Comparison of ENCODE assay signal across 13 cellular contexts in genomic region chr3:27213450-27213849, GRCh38.
DNase-seq lines count a peak whose midpoint lies in the region; ATAC-seq and TF ChIP-seq lines count a peak whose summit lies in the region.
"Had no signal": no experiment of that assay in that cellular context is flagged by ENCODE, and none has a peak within 500 bp of the region (broad histone marks: within the 10 kb centered on the region; RNA-seq: fewer than 3 reads in every experiment).

No MANE protein-coding gene starts in this region.

- no peaks in the 10 kb centered on the region for H3K27me3 ChIP-seq in H7 (ENCODE audit: control insufficient read depth, insufficient read depth, low read length)
- no peaks in the 10 kb centered on the region; the same call in 1 of the 2 replicates for H3K27me3 ChIP-seq in PC-3 (ENCODE audit: low read length)
- H3K27me3 ChIP-seq in iPS-18a (ENCODE audit: control insufficient read depth, insufficient read depth, low read length): no peaks in the 10 kb centered on the region
- H3K27me3 ChIP-seq in right lobe of liver: no peaks in the 10 kb centered on the region
- H3K27me3 ChIP-seq in body of pancreas: no peaks in the 10 kb centered on the region

- no peak overlapping the region for H3K27ac ChIP-seq in PC-3 (ENCODE audit: low read length)
- H3K27ac ChIP-seq in iPS-18a (ENCODE audit: low read length): peak overlapping the region; percentile 7
- no peak overlapping the region for H3K27ac ChIP-seq in right lobe of liver
- no peak overlapping the region for H3K27ac ChIP-seq in body of pancreas

- peaks cover 5% of the 10 kb centered on the region for H3K4me1 ChIP-seq in PC-3 (ENCODE audit: insufficient read depth, low read length)
- peaks cover 27% of the 10 kb centered on the region for H3K4me1 ChIP-seq in iPS-18a (ENCODE audit: control insufficient read depth, low read depth, low read length)
- no peaks in the 10 kb centered on the region for H3K4me1 ChIP-seq in right lobe of liver
- no peaks in the 10 kb centered on the region for H3K4me1 ChIP-seq in body of pancreas

- H3K4me3 ChIP-seq in H7 (ENCODE audit: insufficient read depth, low read depth, low read length) (no peak overlapping the region), PC-3 (ENCODE audit: low read length) (no peak overlapping the region), iPS-18a (ENCODE audit: low read length) (no peak overlapping the region), right lobe of liver (no peak overlapping the region), body of pancreas (no peak overlapping the region)
- H3K4me3 ChIP-seq: HAP-1 had no signal

- no peak overlapping the region for H3K9ac ChIP-seq in PC-3 (ENCODE audit: low read length)
- no peak overlapping the region for H3K9ac ChIP-seq in iPS-18a (ENCODE audit: low read length)

- H3K4me2 ChIP-seq in PC-3 (ENCODE audit: low read length): no peak overlapping the region

- POLR2A ChIA-PET in PC-3 (lab: Charles Lee; ENCODE audit: unreplicated experiment): no interaction called here

- TF ChIP-seq CTCF in PC-3 (conservative IDR thresholded peaks at IDR 0.05; ENCODE audit: low read depth, low read length): no peak
- no peak for TF ChIP-seq CTCF in right lobe of liver (IDR thresholded peaks at IDR 0.05)
- no peak for TF ChIP-seq CTCF in body of pancreas (IDR thresholded peaks at IDR 0.05)

- H3F3A ChIP-seq in PC-3 (ENCODE audit: low read length, unreplicated experiment): no peaks in the 10 kb centered on the region

- no peaks in the 10 kb centered on the region for H3K9me3 ChIP-seq in PC-3 (ENCODE audit: low read length)
- no peaks in the 10 kb centered on the region for H3K9me3 ChIP-seq in iPS-18a (ENCODE audit: control insufficient read depth, low read depth, low read length)
- H3K9me3 ChIP-seq in right lobe of liver: no peaks in the 10 kb centered on the region
- H3K9me3 ChIP-seq in body of pancreas: no peaks in the 10 kb centered on the region

- peak; percentile 6 for DNase-seq in H7
- peak; percentile 26 for DNase-seq in PC-3
- no peak for DNase-seq in right lobe of liver
- DNase-seq in COLO829 (ENCODE audit: low spot score): no peak
- DNase-seq in cerebellum (ENCODE audit: low spot score): no peak
- no peak for DNase-seq in body of pancreas
- DNase-seq: C1 segment of cervical spinal cord; CD4-positive, alpha-beta T cell; DMS79; IMR-90; KBM-7 had no signal

- no peak for ATAC-seq in PC-3
- no peak for ATAC-seq in right lobe of liver
- ATAC-seq in body of pancreas: no peak

- H3K79me2 ChIP-seq in PC-3 (ENCODE audit: low read length): no peaks in the 10 kb centered on the region

- no peak overlapping the region for H2AFZ ChIP-seq in PC-3 (ENCODE audit: low read length)

- H3K36me3 ChIP-seq in H7 (replicated peaks; ENCODE audit: control insufficient read depth, insufficient read depth, low read length) (no peaks in the 10 kb centered on the region), PC-3 (ENCODE audit: low read depth, low read length) (no peaks in the 10 kb centered on the region), iPS-18a (ENCODE audit: control insufficient read depth, low read depth, low read length) (no peaks in the 10 kb centered on the region), right lobe of liver (no peaks in the 10 kb centered on the region), body of pancreas (replicated peaks in 1 of 2; ENCODE audit: insufficient read depth in 1 of 2, low read depth in 2 of 2) (no peaks in the 10 kb centered on the region)
- H3K36me3 ChIP-seq: HAP-1 had no signal

- CTCF ChIA-PET in PC-3 (lab: Charles Lee): no interaction called here

- BruUV-seq in PC-3 (replicated peaks; lab: Mats Ljungman, UMichigan): no TSS peak

- no peaks in the 10 kb centered on the region for H4K20me1 ChIP-seq in PC-3 (ENCODE audit: low read length)

- H3K9me2 ChIP-seq in PC-3 (replicated peaks; ENCODE audit: low read length): no peaks in the 10 kb centered on the region

- intact Hi-C loops in PC-3 (cut with micrococcal nuclease) (no loop called here), right lobe of liver (cut with DNase I) (no loop called here), body of pancreas (cut with DNase I) (no loop called here)

- TF ChIP-seq POLR2A in right lobe of liver (IDR thresholded peaks at IDR 0.05) (no peak), body of pancreas (IDR thresholded peaks at IDR 0.05) (no peak)

- 66% methylated on average over 5 of the region's 5 CpGs for WGBS in right lobe of liver (ENCODE audit: insufficient coverage, low coverage, low lambda C conversion rate, missing lambda C conversion rate)
- 62 to 74% methylated on average over 5 of the region's 5 CpGs for WGBS in body of pancreas, 2 donors

Comparison
In these comparisons a context has a peak if more than half of its experiments do, and no peak if none do; other contexts are left out.
1. DNase-seq: peak in H7 (single experiment) and PC-3 (single experiment); none in right lobe of liver (0 of 3), COLO829 (single experiment), cerebellum (single experiment) and body of pancreas (0 of 4).